Comparison of ENCODE assay signal across 18 cellular contexts in genomic region chr10:58225654-58226053, GRCh38. TPM values are rescaled to one million over a fixed set of nuclear protein-coding genes. Genes with fewer than 3 reads are reported as not detected.
DNase-seq lines count a peak whose midpoint lies in the region; ATAC-seq, FAIRE-seq and TF ChIP-seq lines count a peak whose summit lies in the region.
"Had no signal": no experiment of that assay in that cellular context is flagged by ENCODE, and none has a peak within 500 bp of the region (broad histone marks: within the 10 kb centered on the region; RNA-seq: fewer than 3 reads in every experiment).

No MANE protein-coding gene starts in this region.

- H3K27me3 Mint-ChIP-seq in Caco-2 (ENCODE audit: insufficient read depth, unreplicated experiment) (no peaks in the 10 kb centered on the region), neural crest cell (ENCODE audit: low read depth) (no peaks in the 10 kb centered on the region), MCF 10A (ENCODE audit: insufficient read depth, unreplicated experiment) (no peaks in the 10 kb centered on the region)
- H3K27me3 Mint-ChIP-seq: CD4-positive, alpha-beta memory T cell had no signal

- no peak overlapping the region for H3K4me3 Mint-ChIP-seq in Caco-2 (ENCODE audit: unreplicated experiment)
- H3K4me3 Mint-ChIP-seq in neural crest cell = no peak overlapping the region
- no peak overlapping the region for H3K4me3 Mint-ChIP-seq in MCF 10A (ENCODE audit: unreplicated experiment)
- H3K4me3 Mint-ChIP-seq: CD4-positive, alpha-beta memory T cell; GM23338; H9 had no signal

- FAIRE-seq in D721Med (lab: Jason Lieb, UNC) (peak; percentile 55), HTR-8/SVneo (lab: Jason Lieb, UNC) (no peak)

- H3K79me2 ChIP-seq in hepatocyte = no peaks in the 10 kb centered on the region

- DNase-seq in Caco-2 (no peak), D721Med (ENCODE audit: insufficient read length, low spot score) (no peak), hepatocyte (ENCODE audit: low spot score) (no peak), neural crest cell (ENCODE audit: low read depth, low spot score) (no peak), HTR-8/SVneo (ENCODE audit: insufficient read length, low spot score) (no peak), left lung (no peak), MCF 10A (ENCODE audit: unreplicated experiment) (no peak)
- DNase-seq: C1 segment of cervical spinal cord; CD4-positive, alpha-beta memory T cell; COR-L47; DMS 273 treated with DMSO at 0.1 percent for 48 hours; DMS79; EL; GDM1; H9 had no signal

- no peak for ATAC-seq in left lung
- ATAC-seq: GM12878, GM23338, HCT116 had no signal

- CTCF ChIA-PET in Caco-2 (lab: Charles Lee) = interaction anchor here (0.6 to 1.5 kb wide), 3 partner anchors 11 to 75 kb away, joined by 3 read pairs; no protein-coding TSS in a partner anchor
- CTCF ChIA-PET in MCF 10A (lab: Yijun Ruan, JAX) = interaction anchor here (0.7 to 1.2 kb wide), 2 partner anchors 242 to 508 kb away, joined by 3 to 4 read pairs; no protein-coding TSS in a partner anchor

- TF ChIP-seq CTCF in Caco-2 (IDR thresholded peaks at IDR 0.05; ENCODE audit: insufficient read depth in 1 of 2, low read depth in 1 of 2, low read length in 1 of 2, severe bottlenecking in 1 of 2, unreplicated experiment in 1 of 2) (no peak), D721Med (IDR thresholded peaks at IDR 0.05; ENCODE audit: insufficient read depth, missing control alignments) (no peak), hepatocyte (IDR thresholded peaks at IDR 0.05; ENCODE audit: poor library complexity) (no peak), neural crest cell (conservative IDR thresholded peaks at IDR 0.05) (no peak), left lung (IDR thresholded peaks at IDR 0.05) (no peak), MCF 10A (IDR thresholded peaks at IDR 0.05; ENCODE audit: unreplicated experiment) (no peak)

- H3K4me1 ChIP-seq in Caco-2 = peaks cover 23% of the 10 kb centered on the region
- H3K4me1 ChIP-seq in hepatocyte (ENCODE audit: insufficient read depth) = peaks cover 10% of the 10 kb centered on the region
- H3K4me1 ChIP-seq in left lung = no peaks in the 10 kb centered on the region

- WGBS in hepatocyte (ENCODE audit: low lambda C conversion rate, missing lambda C conversion rate) = 70% methylated on average over 2 of the region's 2 CpGs

- H3K27ac ChIP-seq in hepatocyte = peak overlapping the region; percentile 5
- no peak overlapping the region for H3K27ac ChIP-seq in left lung

- POLR2A ChIA-PET in Caco-2 (lab: Charles Lee) = no interaction called here
- POLR2A ChIA-PET in MCF 10A (lab: Yijun Ruan, JAX) = interaction anchor here (0.7 kb wide), 1 partner anchor 85 kb away, joined by 4 read pairs; no protein-coding TSS in a partner anchor

- H3K9me3 ChIP-seq in Caco-2 (no peaks in the 10 kb centered on the region), hepatocyte (ENCODE audit: low read depth) (no peaks in the 10 kb centered on the region), left lung (no peaks in the 10 kb centered on the region)

- peaks cover 3% of the 10 kb centered on the region for H3K9me3 Mint-ChIP-seq in Caco-2 (ENCODE audit: unreplicated experiment)
- no peaks in the 10 kb centered on the region for H3K9me3 Mint-ChIP-seq in neural crest cell
- H3K9me3 Mint-ChIP-seq in MCF 10A (ENCODE audit: unreplicated experiment) = peaks cover 2% of the 10 kb centered on the region
- H3K9me3 Mint-ChIP-seq: CD4-positive, alpha-beta memory T cell had no signal

- intact Hi-C loops in Caco-2 (cut with micrococcal nuclease; ENCODE audit: unreplicated experiment) (loop anchor here (1.0 kb wide), 1 partner anchor 44 kb away; the partner anchor contains the start of gene CISD1), left lung (cut with DNase I) (no loop called here), MCF 10A (cut with micrococcal nuclease) (no loop called here)

- peaks cover 2% of the 10 kb centered on the region; the same call in 1 of the 2 replicates for H3K36me3 ChIP-seq in Caco-2 (ENCODE audit: control insufficient read depth, insufficient read depth, low read length)
- no peaks in the 10 kb centered on the region for H3K36me3 ChIP-seq in hepatocyte (replicated peaks; ENCODE audit: insufficient read depth, low read depth)
- peaks cover 0 to 18% of the 10 kb centered on the region in 2 donors for H3K36me3 ChIP-seq in left lung

- no peak overlapping the region for H3K4me3 ChIP-seq in Caco-2 (ENCODE audit: low read depth, low read length)
- H3K4me3 ChIP-seq in hepatocyte = no peak overlapping the region
- no peak overlapping the region for H3K4me3 ChIP-seq in left lung
- H3K4me3 ChIP-seq: GM12878, GM23338 had no signal

- H3K27me3 ChIP-seq in Caco-2 (replicated peaks; ENCODE audit: control insufficient read depth, insufficient read depth, low read length) (no peaks in the 10 kb centered on the region), hepatocyte (no peaks in the 10 kb centered on the region), left lung (no peaks in the 10 kb centered on the region)

- H3K36me3 Mint-ChIP-seq in Caco-2 (ENCODE audit: insufficient read depth, unreplicated experiment) (peaks cover 8% of the 10 kb centered on the region), neural crest cell (ENCODE audit: low read depth) (peaks cover 29% of the 10 kb centered on the region), MCF 10A (ENCODE audit: insufficient read depth, unreplicated experiment) (peaks cover 5% of the 10 kb centered on the region)

- H2AFZ ChIP-seq in hepatocyte = no peak overlapping the region
- H2AFZ ChIP-seq: GM23338 had no signal

- peak overlapping the region; percentile 2 for H3K27ac Mint-ChIP-seq in Caco-2 (ENCODE audit: unreplicated experiment)
- peak overlapping the region; percentile 5 for H3K27ac Mint-ChIP-seq in neural crest cell (ENCODE audit: unreplicated experiment)
- H3K27ac Mint-ChIP-seq in MCF 10A (ENCODE audit: low read depth, unreplicated experiment) = no peak overlapping the region
- H3K27ac Mint-ChIP-seq: GM23338, H9 had no signal

- H3K4me1 Mint-ChIP-seq in Caco-2 (ENCODE audit: low read depth, unreplicated experiment) (peaks cover 17% of the 10 kb centered on the region), neural crest cell (peaks cover 11% of the 10 kb centered on the region), MCF 10A (ENCODE audit: insufficient read depth, unreplicated experiment) (peaks cover 6% of the 10 kb centered on the region)
- H3K4me1 Mint-ChIP-seq: CD4-positive, alpha-beta memory T cell had no signal

- H3K9me2 ChIP-seq in hepatocyte (replicated peaks; ENCODE audit: insufficient read depth) = no peaks in the 10 kb centered on the region

- H4K20me1 ChIP-seq in hepatocyte (ENCODE audit: insufficient read depth, poor library complexity, severe bottlenecking) = no peaks in the 10 kb centered on the region

- BruUV-seq in Caco-2 (replicated peaks; lab: Mats Ljungman, UMichigan) (no TSS peak), MCF 10A (replicated peaks; lab: Mats Ljungman, UMichigan) (no TSS peak)

- peak overlapping the region; percentile 47 for H3K4me2 ChIP-seq in hepatocyte
- H3K4me2 ChIP-seq: GM23338 had no signal

RNA-seq across cellular contexts. Expression of gene IPMK, which starts 42.0 kb away (rescaled TPM):
- total RNA-seq in Caco-2 (2022) = 18.0 and 18.3 TPM in 2 replicates
- total RNA-seq in hepatocyte = 15.1 and 17.5 TPM in 2 replicates
- polyA plus RNA-seq in hepatocyte = 2.9 and 3.5 TPM in 2 replicates
- 6.7 and 7.1 TPM in 2 replicates for total RNA-seq in neural crest cell
- total RNA-seq in left lung = 1 to 10 TPM; 4.7 to 7.6 TPM
- 5.2 TPM in 2 replicates for total RNA-seq in MCF 10A (2022)

RNA-seq across cellular contexts. Expression of gene CISD1, which starts 43.3 kb away (rescaled TPM):
- 98.3 and 99.3 TPM in 2 replicates for total RNA-seq in Caco-2 (2022)
- total RNA-seq in hepatocyte = 37.8 and 47.0 TPM in 2 replicates
- 94.4 and 95.9 TPM in 2 replicates for polyA plus RNA-seq in hepatocyte
- total RNA-seq in neural crest cell = 33.1 and 33.5 TPM in 2 replicates
- total RNA-seq in left lung = 10 to 100 TPM; 34.3 to 39.5 TPM
- 51.8 and 58.0 TPM in 2 replicates for total RNA-seq in MCF 10A (2022)
